ENCODE assay signal across 8 cellular contexts in the genomic region with DNA sequence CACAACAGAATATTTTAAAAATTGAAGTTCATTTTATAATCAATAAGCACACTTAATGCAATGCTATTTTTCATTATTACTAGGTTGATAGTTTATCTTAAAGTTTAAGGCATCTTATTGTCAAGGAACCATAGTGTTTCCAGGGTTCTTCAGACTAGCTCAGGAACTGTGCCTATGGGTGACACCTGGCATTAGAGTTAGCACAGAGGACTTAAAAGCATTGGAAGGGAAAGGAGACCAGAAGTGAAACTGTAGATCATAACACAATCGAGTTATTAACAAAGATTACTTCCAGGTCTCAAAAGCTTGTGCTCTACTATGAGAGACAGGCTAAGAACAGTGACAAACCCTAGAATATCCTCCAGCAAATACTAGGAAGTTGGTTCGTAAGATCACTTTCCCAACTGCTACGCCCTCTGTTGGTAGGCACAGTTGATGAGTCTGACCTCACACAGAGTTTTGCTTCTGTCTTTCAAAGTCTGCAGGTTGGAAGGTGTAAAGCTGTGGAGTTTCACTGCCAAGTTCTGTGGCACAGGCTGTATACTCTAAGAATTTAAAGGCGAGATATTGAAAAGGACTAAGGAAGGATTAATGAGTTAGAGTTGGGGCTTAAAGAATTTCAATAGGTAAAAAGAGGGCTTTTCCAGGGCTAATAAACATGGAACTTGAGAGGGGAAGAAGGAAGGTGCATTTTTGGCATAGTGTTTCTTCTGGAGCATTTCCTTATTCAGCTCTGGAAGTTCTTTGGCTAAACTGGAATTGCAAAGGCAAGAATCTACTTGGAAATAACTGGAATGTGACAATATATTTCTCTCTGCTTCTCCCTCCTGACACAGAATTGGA.
DNase-seq lines count a peak whose midpoint lies in the region; ATAC-seq, FAIRE-seq and TF ChIP-seq lines count a peak whose summit lies in the region.

No MANE protein-coding gene starts in this region.

- H3K9me3 ChIP-seq in OCI-LY3 (ENCODE audit: insufficient read depth, low read length), result no peaks in the 10 kb centered on the region

- peaks cover 5% of the 10 kb centered on the region; the same call in 1 of the 2 replicates for H3K27me3 ChIP-seq in OCI-LY3 (ENCODE audit: low read depth, low read length)

- H3K9ac ChIP-seq in OCI-LY3 (ENCODE audit: low read length), result no peak overlapping the region

- FAIRE-seq in urothelium cell line (lab: Jason Lieb, UNC), result peak; percentile 76

- DNase-seq in SIG-M5 treated with dmso at 0.1 percent for 504 hours (lab: John Stamatoyannopoulos, UW; ENCODE audit: unreplicated experiment) (peak; percentile 61), SIG-M5 (lab: John Stamatoyannopoulos, UW) (no peak), HT1080 (ENCODE audit: low read depth) (peak; percentile 57), cardiac fibroblast (ENCODE audit: low read depth in 2 of 2) (peak; percentile 81 to 86), left lobe of liver (ENCODE audit: low spot score) (peak; percentile 56), urothelium cell line (ENCODE audit: low spot score) (no peak)

- H3K4me1 ChIP-seq in OCI-LY3 (ENCODE audit: low read length), result peaks cover 7% of the 10 kb centered on the region

- H2AFZ ChIP-seq in OCI-LY3 (ENCODE audit: low read depth, low read length), result peak overlapping the region; percentile 75

- no peaks in the 10 kb centered on the region for H3K79me2 ChIP-seq in OCI-LY3 (ENCODE audit: low read length)

- H4K20me1 ChIP-seq in OCI-LY3 (ENCODE audit: insufficient read depth, low read length), result no peaks in the 10 kb centered on the region

- H3K27ac ChIP-seq in OCI-LY3 (ENCODE audit: low read length), result no peak overlapping the region

- peak; percentile 95 for TF ChIP-seq CTCF in OCI-LY3 (IDR thresholded peaks at IDR 0.05; ENCODE audit: low read depth, low read length)
- peak; percentile 90 for TF ChIP-seq CTCF in cardiac fibroblast (IDR thresholded peaks at IDR 0.05; ENCODE audit: low read depth, low read length)

- no peaks in the 10 kb centered on the region for H3K36me3 ChIP-seq in OCI-LY3 (replicated peaks; ENCODE audit: low read depth, low read length)

- no peak overlapping the region for H3K4me3 ChIP-seq in OCI-LY3 (ENCODE audit: low read length)
- H3K4me3 ChIP-seq in cardiac fibroblast (replicated peaks in 1 of 2; ENCODE audit: low read depth in 2 of 2, low read length in 2 of 2), result no peak overlapping the region

- peak; percentile 77 for ATAC-seq in GM21515 (IDR thresholded peaks at IDR 0.05; ENCODE audit: unreplicated experiment)
- peak; percentile 98 for ATAC-seq in left lobe of liver

- peak overlapping the region; percentile 34 for H3K4me2 ChIP-seq in OCI-LY3 (ENCODE audit: low read length)

Comparison
In these comparisons a context has a peak if more than half of its experiments do, and no peak if none do; other contexts are left out.
1. DNase-seq: peak in SIG-M5 treated with dmso at 0.1 percent for 504 hours (single experiment), HT1080 (single experiment), cardiac fibroblast (2 of 2) and left lobe of liver (single experiment); none in SIG-M5 (single experiment) and urothelium cell line (single experiment).